Comparison of ENCODE assay signal across 9 cellular contexts in the genomic region with DNA sequence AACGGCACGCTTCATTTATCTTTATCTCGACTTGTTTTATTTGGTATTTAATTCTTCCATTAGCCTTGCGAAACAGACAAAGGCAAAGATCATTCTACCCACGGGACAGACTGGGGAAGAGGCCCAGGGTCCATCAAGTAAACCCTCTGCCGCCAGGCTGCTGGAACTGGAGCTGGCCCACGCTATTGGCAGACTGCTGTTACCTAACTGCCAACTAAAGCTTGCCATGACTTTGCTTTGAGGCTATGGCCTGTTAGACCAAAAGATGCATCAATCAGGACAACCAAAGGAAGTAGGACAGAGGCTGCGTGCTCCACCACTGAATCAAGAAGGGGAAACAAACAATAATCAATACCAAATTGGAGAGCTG. TPM values are rescaled to one million over a fixed set of nuclear protein-coding genes. Genes with fewer than 3 reads are reported as not detected.
DNase-seq lines count a peak whose midpoint lies in the region; ATAC-seq and TF ChIP-seq lines count a peak whose summit lies in the region.
"Had no signal": no experiment of that assay in that cellular context is flagged by ENCODE, and none has a peak within 500 bp of the region (broad histone marks: within the 10 kb centered on the region; RNA-seq: fewer than 3 reads in every experiment).

No MANE protein-coding gene starts in this region.

- H3K4me3 ChIP-seq in GM12865 (ENCODE audit: low read depth, low read length) (peak overlapping the region; percentile 57), SU-DHL-6 (ENCODE audit: insufficient read depth, low read length, poor library complexity, severe bottlenecking) (peak overlapping the region; percentile 53), fibroblast of lung (replicated peaks in 1 of 4; ENCODE audit: control extremely low read depth in 1 of 4, insufficient read depth in 1 of 4, low read depth in 3 of 4, low read length in 4 of 4) (peak overlapping the region; percentile 29 to 48 (median 46)), gastrocnemius medialis (peak overlapping the region; percentile 54 to 97 (median 87))
- H3K4me3 ChIP-seq: body of pancreas had no signal

- H3K27ac ChIP-seq in SU-DHL-6 (ENCODE audit: low read depth, low read length): no peak overlapping the region
- peak overlapping the region; percentile 50 for H3K27ac ChIP-seq in fibroblast of lung (ENCODE audit: insufficient read depth, low read length)
- peak overlapping the region; percentile 67 to 86 (median 76) for H3K27ac ChIP-seq in gastrocnemius medialis

- H2AFZ ChIP-seq in SU-DHL-6 (ENCODE audit: low read depth, low read length, severe bottlenecking): peak overlapping the region; percentile 42
- H2AFZ ChIP-seq in fibroblast of lung (ENCODE audit: low read length): peak overlapping the region; percentile 92

- peak overlapping the region; percentile 74 for H3K4me2 ChIP-seq in SU-DHL-6 (ENCODE audit: low read depth, low read length, poor library complexity, severe bottlenecking)
- H3K4me2 ChIP-seq in fibroblast of lung (ENCODE audit: extremely low read depth, insufficient read depth, low read length): peak overlapping the region; percentile 84

- H3K9ac ChIP-seq in SU-DHL-6 (ENCODE audit: low read length) (peak overlapping the region; percentile 35; the same call in 1 of the 2 replicates), fibroblast of lung (ENCODE audit: insufficient read depth, low read length) (no peak overlapping the region)

- DNase-seq in GM12865 (ENCODE audit: low read depth) (no peak), fibroblast of lung (ENCODE audit: low read depth in 2 of 2) (no peak), gastrocnemius medialis (no peak), OCI-M1 (lab: John Stamatoyannopoulos, UW) (no peak), NAMALWA (ENCODE audit: low spot score) (no peak), A172 (ENCODE audit: low spot score) (no peak), NCI-H1930 (lab: John Stamatoyannopoulos, UW) (no peak)

- H3K4me1 ChIP-seq in fibroblast of lung (ENCODE audit: control insufficient read depth, extremely low read depth, insufficient read depth, low read length): peaks cover 2% of the 10 kb centered on the region
- peaks cover 11 to 15% of the 10 kb centered on the region in 2 donors for H3K4me1 ChIP-seq in gastrocnemius medialis

- H4K20me1 ChIP-seq in SU-DHL-6 (ENCODE audit: low read depth, low read length): no peaks in the 10 kb centered on the region
- no peaks in the 10 kb centered on the region for H4K20me1 ChIP-seq in fibroblast of lung (ENCODE audit: control insufficient read depth, extremely low read depth, insufficient read depth, low read length)

- no peak for ATAC-seq in gastrocnemius medialis

- TF ChIP-seq CTCF in GM12865 (IDR thresholded peaks at IDR 0.05; ENCODE audit: insufficient read depth, low read depth, low read length, missing control alignments) (no peak), SU-DHL-6 (IDR thresholded peaks at IDR 0.05; ENCODE audit: insufficient read depth, low read length, poor library complexity, severe bottlenecking) (no peak), fibroblast of lung (conservative IDR thresholded peaks at IDR 0.05 in 1 of 2, IDR thresholded peaks at IDR 0.05 in 1 of 2; ENCODE audit: low read depth in 1 of 2, low read length in 2 of 2) (no peak), gastrocnemius medialis (IDR thresholded peaks at IDR 0.05 in 4 of 5, conservative IDR thresholded peaks at IDR 0.05 in 1 of 5) (no peak)

- H3K9me2 ChIP-seq in SU-DHL-6 (replicated peaks; ENCODE audit: insufficient read depth, low read length): no peaks in the 10 kb centered on the region

- H3K79me2 ChIP-seq in SU-DHL-6 (ENCODE audit: insufficient read depth, low read length): peaks cover 12% of the 10 kb centered on the region; the same call in 1 of the 2 replicates
- peaks cover 5% of the 10 kb centered on the region for H3K79me2 ChIP-seq in fibroblast of lung (ENCODE audit: control insufficient read depth, insufficient read depth, low read length)

- in situ Hi-C loops in gastrocnemius medialis (cut with MboI; ENCODE audit: low sequenced_read_pairs in 4 of 4): loop anchor here in 2 of 4 donors (10.0 to 25.0 kb wide), 3 partner anchors 157 to 775 kb away; a partner anchor contains a TSS

- intact Hi-C loops in gastrocnemius medialis (cut with DNase I; ENCODE audit: low total_unique reads): loop anchor here (5.0 kb wide), 2 partner anchors 160 to 315 kb away; a partner anchor contains a TSS

- H3K9me3 ChIP-seq in SU-DHL-6 (ENCODE audit: insufficient read depth, low read length): no peaks in the 10 kb centered on the region
- no peaks in the 10 kb centered on the region for H3K9me3 ChIP-seq in fibroblast of lung (ENCODE audit: control insufficient read depth, insufficient read depth, low read depth, low read length)
- H3K9me3 ChIP-seq in gastrocnemius medialis: no peaks in the 10 kb centered on the region
- H3K9me3 ChIP-seq: body of pancreas had no signal

- TF ChIP-seq POLR2A in gastrocnemius medialis (IDR thresholded peaks at IDR 0.05): no peak

- peaks cover 2% of the 10 kb centered on the region for H3F3A ChIP-seq in SU-DHL-6 (ENCODE audit: insufficient read depth)

- H3K27me3 ChIP-seq in SU-DHL-6 (ENCODE audit: low read length) (no peaks in the 10 kb centered on the region), fibroblast of lung (ENCODE audit: control insufficient read depth, insufficient read depth, low read length) (no peaks in the 10 kb centered on the region), gastrocnemius medialis (peaks cover 0 to 3% (median 0%) of the 10 kb centered on the region in 3 donors)
- H3K27me3 ChIP-seq: body of pancreas had no signal

- H3K36me3 ChIP-seq in SU-DHL-6 (ENCODE audit: low read length) (0 out of 2 replicates have a peak, but pooled peaks cover 2% of the 10 kb centered on the region), fibroblast of lung (ENCODE audit: control insufficient read depth, insufficient read depth, low read length) (no peaks in the 10 kb centered on the region), gastrocnemius medialis (no peaks in the 10 kb centered on the region)

RNA-seq across cellular contexts. Expression of a gene that starts 0.8 kb away (rescaled TPM):
- 28.0 and 31.9 TPM in 2 replicates for total RNA-seq in fibroblast of lung
- 33.9 and 34.8 TPM in 2 replicates for polyA plus RNA-seq in fibroblast of lung
- 19.1 and 19.3 TPM in 2 replicates for polyA plus RNA-seq in fibroblast of lung (2012)
- polyA minus RNA-seq in fibroblast of lung (ENCODE audit: low replicate concordance): 14.9 and 15.6 TPM in 2 replicates
- total RNA-seq in gastrocnemius medialis: 10 to 100 TPM in 1 of 4 donors, 1 to 10 TPM in 3; 6.3 to 11.2 (median 9.4) TPM
- 25.8 and 30.8 TPM in 2 replicates for total RNA-seq in A172 (2014; rRNA removed; shearing (Covaris generic))

RNA-seq across cellular contexts. Expression of a gene that starts 49.1 kb away (rescaled TPM):
- total RNA-seq in fibroblast of lung (0.26 and 0.83 TPM in 2 replicates), gastrocnemius medialis (1 to 10 TPM in 3 of 4 donors, under 1 TPM in 1; 0.75 to 2.1 (median 1.5) TPM)
- 0.36 and 2.2 TPM in 2 replicates for polyA plus RNA-seq in fibroblast of lung
- polyA plus RNA-seq in fibroblast of lung (2012): 0.41 and 2.6 TPM in 2 replicates
- polyA minus RNA-seq in fibroblast of lung (ENCODE audit: low replicate concordance): 5.9 TPM in 1 of 2 replicates, not detected in the other
- total RNA-seq in A172 (2014; rRNA removed; shearing (Covaris generic)): 0.26 and 1.4 TPM in 2 replicates

RNA-seq across cellular contexts. Expression of a gene that starts 52.3 kb away (rescaled TPM):
- total RNA-seq in fibroblast of lung (0.33 and 1.0 TPM in 2 replicates), gastrocnemius medialis (10 to 100 TPM in 1 of 4 donors, 1 to 10 TPM in 3; 3.7 to 11.7 (median 6.0) TPM)
- 1.5 and 2.2 TPM in 2 replicates for polyA plus RNA-seq in fibroblast of lung
- polyA plus RNA-seq in fibroblast of lung (2012): 1.2 and 3.7 TPM in 2 replicates
- polyA minus RNA-seq in fibroblast of lung (ENCODE audit: low replicate concordance): 4.9 and 7.3 TPM in 2 replicates
- total RNA-seq in A172 (2014; rRNA removed; shearing (Covaris generic)): 0.12 TPM in 1 of 2 replicates, not detected in the other
